ENCODE assay signal across 1 cellular context in the genomic region with DNA sequence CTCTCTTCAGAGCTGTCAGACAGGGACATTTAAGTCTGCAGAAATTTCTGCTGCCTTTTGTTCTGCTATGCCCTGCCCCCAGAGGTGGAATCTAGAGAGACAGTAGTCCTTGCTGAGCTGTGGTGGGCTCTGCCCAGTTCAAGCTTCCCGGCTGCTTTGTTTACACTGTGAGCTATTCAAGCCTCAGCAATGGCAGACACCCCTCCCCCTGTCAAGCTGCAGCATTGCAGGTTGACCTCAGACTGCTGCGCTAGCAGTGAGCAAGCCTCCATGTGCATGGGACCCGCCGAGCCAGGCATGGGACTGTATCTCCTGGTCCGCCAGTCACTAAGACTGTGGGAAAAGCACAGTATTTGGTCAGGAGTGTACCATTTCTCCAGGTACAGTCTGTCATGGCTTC. TPM values are rescaled to one million over a fixed set of nuclear protein-coding genes. Genes with fewer than 3 reads are reported as not detected.
"Had no signal": no experiment of that assay in that cellular context is flagged by ENCODE, and none has a peak within 500 bp of the region (broad histone marks: within the 10 kb centered on the region; RNA-seq: fewer than 3 reads in every experiment).

No MANE protein-coding gene starts in this region.

RNA-seq across cellular contexts. Expression of a gene that starts 53.6 kb away (rescaled TPM):
- total RNA-seq: naive thymus-derived CD8-positive, alpha-beta T cell had no signal
- polyA plus RNA-seq: naive thymus-derived CD8-positive, alpha-beta T cell had no signal
